Comparison of ENCODE assay signal across 10 cellular contexts in the genomic region with DNA sequence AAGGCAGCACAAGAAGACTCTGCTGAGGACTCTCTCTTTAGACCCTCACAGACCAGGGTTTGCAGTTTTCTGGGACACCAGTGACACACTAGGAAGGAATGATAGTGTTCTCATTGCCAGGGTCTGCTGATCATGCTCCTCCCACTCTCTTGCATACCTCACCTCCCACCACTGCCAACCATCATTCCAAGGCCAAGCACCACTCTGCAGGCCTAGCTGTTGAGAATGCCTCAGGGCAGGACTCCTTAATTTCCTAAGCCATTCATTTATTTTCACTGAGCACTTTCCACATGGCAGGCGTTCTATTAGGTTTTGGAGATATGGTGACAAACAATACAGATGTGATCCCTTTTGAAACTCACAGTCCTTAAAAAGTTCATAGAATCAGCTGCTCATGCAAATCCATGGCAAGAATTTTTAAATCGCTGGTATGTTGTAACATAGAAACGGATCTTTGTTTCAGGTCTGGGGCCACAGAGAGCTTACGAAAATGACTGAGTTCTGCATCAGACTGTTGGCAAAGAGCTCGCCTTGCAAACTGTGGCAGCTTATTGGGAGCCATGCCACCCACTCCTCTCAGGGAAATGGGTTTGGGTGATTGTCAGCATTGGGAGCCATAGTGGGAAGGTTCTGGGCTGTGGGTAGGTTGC.
A peak's percentile ranks its signal among the peaks of the same experiment; 100 is the strongest.
DNase-seq lines count a peak whose midpoint lies in the region; ATAC-seq and TF ChIP-seq lines count a peak whose summit lies in the region.
"Had no signal": no experiment of that assay in that cellular context is flagged by ENCODE, and none has a peak within 500 bp of the region (broad histone marks: within the 10 kb centered on the region; RNA-seq: fewer than 3 reads in every experiment).

No MANE protein-coding gene starts in this region.

- no peak overlapping the region for H3K9ac ChIP-seq in neuronal stem cell (ENCODE audit: low read depth, low read length, poor library complexity)

- no peak overlapping the region for H3K4ac ChIP-seq in neuronal stem cell (ENCODE audit: low read length)

- no peak overlapping the region for H3K27ac Mint-ChIP-seq in mesothelial cell of epicardium
- H3K27ac Mint-ChIP-seq in activated CD4-positive, alpha-beta T cell treated with anti-CD3 and anti-CD28 coated beads for 36 hours, result no peak overlapping the region

- H2BK12ac ChIP-seq in neuronal stem cell (ENCODE audit: low read length), result no peak overlapping the region

- no peaks in the 10 kb centered on the region for H3K36me3 ChIP-seq in neuronal stem cell (replicated peaks in 1 of 2; ENCODE audit: control insufficient read depth in 2 of 2, insufficient read depth in 2 of 2, low read length in 2 of 2)

- POLR2A ChIA-PET in activated CD4-positive, alpha-beta T cell treated with anti-CD3 and anti-CD28 coated beads for 36 hours (lab: Charles Lee), result no interaction called here

- no peak overlapping the region for H2AK5ac ChIP-seq in neuronal stem cell (ENCODE audit: low read depth, low read length)

- peaks cover 36% of the 10 kb centered on the region for H3K27me3 Mint-ChIP-seq in mesothelial cell of epicardium (ENCODE audit: low read depth)
- peaks cover 2% of the 10 kb centered on the region for H3K27me3 Mint-ChIP-seq in activated CD4-positive, alpha-beta T cell treated with anti-CD3 and anti-CD28 coated beads for 36 hours

- H3K9me3 ChIP-seq in neuronal stem cell (replicated peaks in 1 of 2; ENCODE audit: control insufficient read depth in 2 of 2, insufficient read depth in 1 of 2, low read depth in 1 of 2, low read length in 2 of 2), result no peaks in the 10 kb centered on the region

- H3K4me1 ChIP-seq in neuronal stem cell (ENCODE audit: control insufficient read depth in 2 of 2, insufficient read depth in 1 of 2, low read depth in 1 of 2, low read length in 2 of 2), result no peaks in the 10 kb centered on the region

- H3K4me3 Mint-ChIP-seq in mesothelial cell of epicardium, result no peak overlapping the region
- H3K4me3 Mint-ChIP-seq in activated CD4-positive, alpha-beta T cell treated with anti-CD3 and anti-CD28 coated beads for 36 hours, result no peak overlapping the region

- no peak overlapping the region for H2AFZ ChIP-seq in neuronal stem cell (ENCODE audit: low read length)

- no peak overlapping the region for H3K27ac ChIP-seq in neuronal stem cell (replicated peaks; ENCODE audit: low read length)

- in situ Hi-C loops in ACHN (cut with HindIII; ENCODE audit: low pct_ligation_motif_present, low pct_unique_long_range_greater_than_20kb, low sequenced_read_pairs), result loop anchor here (25.0 kb wide), 1 partner anchor 174 kb away; no protein-coding TSS in a partner anchor

- peaks cover 3% of the 10 kb centered on the region for H3K36me3 Mint-ChIP-seq in mesothelial cell of epicardium
- H3K36me3 Mint-ChIP-seq in activated CD4-positive, alpha-beta T cell treated with anti-CD3 and anti-CD28 coated beads for 36 hours (ENCODE audit: low read depth), result no peaks in the 10 kb centered on the region

- H2BK15ac ChIP-seq in neuronal stem cell (ENCODE audit: low read length), result no peak overlapping the region

- H4K91ac ChIP-seq in neuronal stem cell (ENCODE audit: low read depth, low read length, poor library complexity), result no peak overlapping the region

- CTCF ChIA-PET in activated CD4-positive, alpha-beta T cell treated with anti-CD3 and anti-CD28 coated beads for 36 hours (lab: Charles Lee), result interaction anchor here (0.8 to 1.1 kb wide), 2 partner anchors 166 to 624 kb away, joined by 4 read pairs; no protein-coding TSS in a partner anchor

- ATAC-seq in HG02852 (IDR thresholded peaks at IDR 0.05; ENCODE audit: unreplicated experiment), result no peak
- ATAC-seq in activated CD4-positive, alpha-beta T cell treated with anti-CD3 and anti-CD28 coated beads for 36 hours, result no peak
- ATAC-seq: Panc1 had no signal

- peaks cover 29% of the 10 kb centered on the region for H3K4me1 Mint-ChIP-seq in mesothelial cell of epicardium
- no peaks in the 10 kb centered on the region for H3K4me1 Mint-ChIP-seq in activated CD4-positive, alpha-beta T cell treated with anti-CD3 and anti-CD28 coated beads for 36 hours

- H3K18ac ChIP-seq in neuronal stem cell (ENCODE audit: low read length), result no peak overlapping the region

- H4K8ac ChIP-seq in neuronal stem cell (ENCODE audit: low read depth, low read length), result no peak overlapping the region

- no peak overlapping the region for H3K23ac ChIP-seq in neuronal stem cell (ENCODE audit: low read depth, low read length, poor library complexity)

- TF ChIP-seq CTCF in HFF-Myc (IDR thresholded peaks at IDR 0.05; ENCODE audit: low read depth, low read length, missing control alignments), result no peak
- TF ChIP-seq CTCF in mesothelial cell of epicardium (IDR thresholded peaks at IDR 0.05; ENCODE audit: unreplicated experiment), result no peak

- H3K27me3 ChIP-seq in neuronal stem cell (ENCODE audit: control insufficient read depth in 3 of 3, insufficient read depth in 3 of 3, low read depth in 1 of 3, low read length in 3 of 3), result no peaks in the 10 kb centered on the region

- no peaks in the 10 kb centered on the region for H3K79me1 ChIP-seq in neuronal stem cell (ENCODE audit: low read depth, low read length)

- no peak overlapping the region for H3K14ac ChIP-seq in neuronal stem cell (ENCODE audit: low read length)

- DNase-seq in ACHN (peak; percentile 68), HFF-Myc (ENCODE audit: extremely low read depth, low read depth) (peak; percentile 24), astrocyte of the hippocampus (ENCODE audit: low read depth, low spot score) (peak; percentile 90), hepatic stellate cell (ENCODE audit: low spot score) (peak; percentile 52), mesothelial cell of epicardium (ENCODE audit: low spot score in 2 of 2, unreplicated experiment in 2 of 2) (no peak), neuronal stem cell (ENCODE audit: low spot score) (no peak)
- DNase-seq in activated CD4-positive, alpha-beta T cell treated with anti-CD3 and anti-CD28 coated beads for 36 hours, result no peak
- DNase-seq: NCI-H345 had no signal

- H3K4me2 ChIP-seq in neuronal stem cell (ENCODE audit: insufficient read depth, low read length, poor library complexity, severe bottlenecking), result no peak overlapping the region

- H3K9me3 Mint-ChIP-seq in mesothelial cell of epicardium, result no peaks in the 10 kb centered on the region
- H3K9me3 Mint-ChIP-seq in activated CD4-positive, alpha-beta T cell treated with anti-CD3 and anti-CD28 coated beads for 36 hours (ENCODE audit: low read depth), result no peaks in the 10 kb centered on the region

- H2BK5ac ChIP-seq in neuronal stem cell (ENCODE audit: low read length), result no peak overlapping the region

- H3K4me3 ChIP-seq in HFF-Myc (replicated peaks; ENCODE audit: low read depth, low read length) (no peak overlapping the region), neuronal stem cell (ENCODE audit: low read length in 2 of 2) (no peak overlapping the region)

- H2BK120ac ChIP-seq in neuronal stem cell (ENCODE audit: low read depth, low read length), result no peak overlapping the region

- intact Hi-C loops in activated CD4-positive, alpha-beta T cell treated with anti-CD3 and anti-CD28 coated beads for 36 hours (cut with DNase I, micrococcal nuclease), result loop anchor here in 1 of 2 experiments (10.0 kb wide), 2 partner anchors 471 to 1171 kb away; no protein-coding TSS in a partner anchor

- no CpG with 5 or more reads among the region's 5 CpGs for WGBS in neuronal stem cell (ENCODE audit: extremely low coverage in 2 of 2, insufficient read length in 2 of 2, insufficient replicate concordance in 1 of 2), 2 donors

Comparison
In these comparisons a context has a peak if more than half of its experiments do, and no peak if none do; other contexts are left out.
1. DNase-seq: peak in ACHN (single experiment), HFF-Myc (single experiment), astrocyte of the hippocampus (single experiment) and hepatic stellate cell (single experiment); none in mesothelial cell of epicardium (0 of 2), activated CD4-positive, alpha-beta T cell treated with anti-CD3 and anti-CD28 coated beads for 36 hours (single experiment) and neuronal stem cell (single experiment).